In genomic region chr1:151369621-151370048, GRCh38 we compare ENCODE assay signal across 17 cellular contexts. TPM values are rescaled to one million over a fixed set of nuclear protein-coding genes. Genes with fewer than 3 reads are reported as not detected.
A peak's percentile ranks its signal among the peaks of the same experiment; 100 is the strongest.
DNase-seq lines count a peak whose midpoint lies in the region; ATAC-seq and TF ChIP-seq lines count a peak whose summit lies in the region.
"Had no signal": no experiment of that assay in that cellular context is flagged by ENCODE, and none has a peak within 500 bp of the region (broad histone marks: within the 10 kb centered on the region; RNA-seq: fewer than 3 reads in every experiment).

No MANE protein-coding gene starts in this region.

- no peaks in the 10 kb centered on the region for H3K36me3 Mint-ChIP-seq in activated CD8-positive, alpha-beta T cell treated with anti-CD3 and anti-CD28 coated beads for 36 hours (ENCODE audit: low read depth)

- peak overlapping the region in 2 of 5 donors; percentile 12 to 74 for H3K9ac ChIP-seq in subcutaneous abdominal adipose tissue (ENCODE audit: low read length in 5 of 5)

- no peaks in the 10 kb centered on the region for H3K9me3 ChIP-seq in WERI-Rb-1 (ENCODE audit: severe bottlenecking)
- H3K9me3 ChIP-seq in subcutaneous abdominal adipose tissue (ENCODE audit: control insufficient read depth in 5 of 5, low read length in 5 of 5) = no peaks in the 10 kb centered on the region

- H3K4me3 Mint-ChIP-seq in activated CD8-positive, alpha-beta T cell treated with anti-CD3 and anti-CD28 coated beads for 36 hours = no peak overlapping the region
- H3K4me3 Mint-ChIP-seq: activated T-helper 17 cell treated with anti-CD3 and anti-CD28 coated beads, Interleukin-2, amount 50 U/mL, for 72 hours had no signal

- H3K27me3 Mint-ChIP-seq in activated CD8-positive, alpha-beta T cell treated with anti-CD3 and anti-CD28 coated beads for 36 hours = no peaks in the 10 kb centered on the region
- H3K27me3 Mint-ChIP-seq: activated T-helper 17 cell treated with anti-CD3 and anti-CD28 coated beads, Interleukin-2, amount 50 U/mL, for 72 hours; progenitor cell of endocrine pancreas had no signal

- DNase-seq in H7 (peak; percentile 67), WERI-Rb-1 (no peak), left colon (peak; percentile 44 to 45), DMS79 (lab: John Stamatoyannopoulos, UW) (no peak), activated T-cell treated with anti-CD3 and anti-CD28 coated beads for 4 hours (no peak), GM19240 (ENCODE audit: insufficient read length, low spot score) (no peak)
- no peak for DNase-seq in activated CD8-positive, alpha-beta T cell treated with anti-CD3 and anti-CD28 coated beads for 36 hours
- DNase-seq: islet precursor cell, KG1, NCI-H1092, NCI-H2107, nephron progenitor cell had no signal

- 0 out of 2 replicates have a peak, but pooled peaks have one; percentile 4 for TF ChIP-seq CTCF in WERI-Rb-1 (IDR thresholded peaks at IDR 0.05; ENCODE audit: low read depth, low read length)
- no peak for TF ChIP-seq CTCF in activated CD8-positive, alpha-beta T cell treated with anti-CD3 and anti-CD28 coated beads for 36 hours (IDR thresholded peaks at IDR 0.05)

- intact Hi-C loops in left colon (cut with DNase I, micrococcal nuclease) = no loop called here
- intact Hi-C loops in activated CD8-positive, alpha-beta T cell treated with anti-CD3 and anti-CD28 coated beads for 36 hours (cut with micrococcal nuclease) = no loop called here

- H3K27ac Mint-ChIP-seq in activated CD8-positive, alpha-beta T cell treated with anti-CD3 and anti-CD28 coated beads for 36 hours = no peak overlapping the region
- H3K27ac Mint-ChIP-seq: activated T-helper 17 cell treated with anti-CD3 and anti-CD28 coated beads, Interleukin-2, amount 50 U/mL, for 72 hours; nephron progenitor cell; progenitor cell of endocrine pancreas had no signal

- peaks cover 8 to 73% (median 62%) of the 10 kb centered on the region in 5 donors for H3K4me1 ChIP-seq in subcutaneous abdominal adipose tissue (ENCODE audit: control insufficient read depth in 5 of 5, insufficient read depth in 5 of 5, low read length in 5 of 5)

- peaks cover 5% of the 10 kb centered on the region for H3K36me3 ChIP-seq in H7 (replicated peaks; ENCODE audit: control insufficient read depth, insufficient read depth, low read length)
- H3K36me3 ChIP-seq in WERI-Rb-1 = no peaks in the 10 kb centered on the region
- peaks cover 0 to 39% (median 29%) of the 10 kb centered on the region in 5 donors for H3K36me3 ChIP-seq in subcutaneous abdominal adipose tissue (ENCODE audit: control insufficient read depth in 5 of 5, insufficient read depth in 5 of 5, low read length in 5 of 5)

- H3K27me3 ChIP-seq in H7 (ENCODE audit: control insufficient read depth, insufficient read depth, low read length) = no peaks in the 10 kb centered on the region
- H3K27me3 ChIP-seq in WERI-Rb-1 (ENCODE audit: insufficient read depth, low read depth, severe bottlenecking) = no peaks in the 10 kb centered on the region
- H3K27me3 ChIP-seq in subcutaneous abdominal adipose tissue (ENCODE audit: control insufficient read depth in 5 of 5, insufficient read depth in 4 of 5, low read length in 5 of 5) = no peaks in the 10 kb centered on the region

- CTCF ChIA-PET in activated CD8-positive, alpha-beta T cell treated with anti-CD3 and anti-CD28 coated beads for 36 hours (lab: Charles Lee) = interaction anchor here (0.8 to 1.7 kb wide), 2 partner anchors 29 to 69 kb away, joined by 5 read pairs; no protein-coding TSS in a partner anchor

- no peak overlapping the region for H3K4me3 ChIP-seq in H7 (ENCODE audit: insufficient read depth, low read depth, low read length)
- no peak overlapping the region for H3K4me3 ChIP-seq in WERI-Rb-1 (ENCODE audit: low read depth, low read length)
- H3K4me3 ChIP-seq in subcutaneous abdominal adipose tissue (ENCODE audit: low read depth in 1 of 5, low read length in 5 of 5) = peak overlapping the region; percentile 5 to 83 (median 28)

- peak; percentile 29 for ATAC-seq in left colon
- ATAC-seq in activated CD8-positive, alpha-beta T cell treated with anti-CD3 and anti-CD28 coated beads for 36 hours = no peak
- ATAC-seq: activated T-helper 17 cell treated with anti-CD3 and anti-CD28 coated beads, Interleukin-2, amount 50 U/mL, for 72 hours had no signal

- H3K27ac ChIP-seq in WERI-Rb-1 = no peak overlapping the region
- peak overlapping the region; percentile 97 for H3K27ac ChIP-seq in subcutaneous abdominal adipose tissue (ENCODE audit: low read depth, low read length)

- no peaks in the 10 kb centered on the region for H3K4me1 Mint-ChIP-seq in activated CD8-positive, alpha-beta T cell treated with anti-CD3 and anti-CD28 coated beads for 36 hours (ENCODE audit: low read depth)
- H3K4me1 Mint-ChIP-seq: activated T-helper 17 cell treated with anti-CD3 and anti-CD28 coated beads, Interleukin-2, amount 50 U/mL, for 72 hours had no signal

- H3K9me3 Mint-ChIP-seq in activated CD8-positive, alpha-beta T cell treated with anti-CD3 and anti-CD28 coated beads for 36 hours = no peaks in the 10 kb centered on the region
- H3K9me3 Mint-ChIP-seq: activated T-helper 17 cell treated with anti-CD3 and anti-CD28 coated beads, Interleukin-2, amount 50 U/mL, for 72 hours; nephron progenitor cell had no signal

- POLR2A ChIA-PET in activated CD8-positive, alpha-beta T cell treated with anti-CD3 and anti-CD28 coated beads for 36 hours (lab: Charles Lee) = no interaction called here

RNA-seq across cellular contexts. Expression of gene SELENBP1, which starts 2.9 kb away (rescaled TPM):
- 36.9 and 41.9 TPM in 2 replicates for total RNA-seq in H7 (2014; rRNA removed; shearing (Covaris generic))
- 1,000 to 10,000 TPM; 1,259 to 2,164 TPM for total RNA-seq in left colon
- total RNA-seq in activated CD8-positive, alpha-beta T cell treated with anti-CD3 and anti-CD28 coated beads for 36 hours = not detected
- total RNA-seq: activated CD8-positive, alpha-beta memory T cell treated with anti-CD3 and anti-CD28 coated beads for 36 hours; activated T-helper 17 cell treated with anti-CD3 and anti-CD28 coated beads, Interleukin-2, amount 50 U/mL, for 72 hours; T-helper 2 cell treated with Interferon-gamma antibody and Interleukin-4, amounts not matched to agents 100 ng/mL and 5 ng/mL, for 36 hours had no signal

RNA-seq across cellular contexts. Expression of gene RFX5, which starts 22.6 kb away (rescaled TPM):
- 73.1 and 74.9 TPM in 2 replicates for total RNA-seq in H7 (2014; rRNA removed; shearing (Covaris generic))
- total RNA-seq in left colon = 10 to 100 TPM; 20.7 to 20.9 TPM
- total RNA-seq in activated CD8-positive, alpha-beta T cell treated with anti-CD3 and anti-CD28 coated beads for 36 hours = 10 to 100 TPM; 55.6 to 55.7 TPM

RNA-seq across cellular contexts. Expression of gene PSMB4, which starts 29.7 kb away (rescaled TPM):
- 889 and 932 TPM in 2 replicates for total RNA-seq in H7 (2014; rRNA removed; shearing (Covaris generic))
- 100 to 1,000 TPM; 155 to 175 TPM for total RNA-seq in left colon
- total RNA-seq in activated CD8-positive, alpha-beta T cell treated with anti-CD3 and anti-CD28 coated beads for 36 hours = 100 to 1,000 TPM; 350 to 353 TPM

RNA-seq across cellular contexts. Expression of gene PI4KB, which starts 42.4 kb away (rescaled TPM):
- total RNA-seq in H7 (2014; rRNA removed; shearing (Covaris generic)) = 33.4 and 36.2 TPM in 2 replicates
- 10 to 100 TPM; 56.7 to 58.3 TPM for total RNA-seq in left colon
- total RNA-seq in activated CD8-positive, alpha-beta T cell treated with anti-CD3 and anti-CD28 coated beads for 36 hours = 10 to 100 TPM; 46.6 to 47.3 TPM

Comparison
In these comparisons a context has a peak if more than half of its experiments do, and no peak if none do; other contexts are left out.
1. DNase-seq: peak in H7 (single experiment) and left colon (2 of 2); none in WERI-Rb-1 (single experiment), activated CD8-positive, alpha-beta T cell treated with anti-CD3 and anti-CD28 coated beads for 36 hours (single experiment), DMS79 (single experiment), activated T-cell treated with anti-CD3 and anti-CD28 coated beads for 4 hours (single experiment) and GM19240 (single experiment).
2. H3K4me3 ChIP-seq: peak in subcutaneous abdominal adipose tissue (5 of 5); none in H7 (single experiment) and WERI-Rb-1 (single experiment).
3. RNA of gene SELENBP1, which starts 2.9 kb away (total RNA-seq): 1,259 to 2,164 TPM in left colon and 36.9 to 41.9 TPM in H7; not detected in activated CD8-positive, alpha-beta T cell treated with anti-CD3 and anti-CD28 coated beads for 36 hours; every median in the first group is over 10 times any median in the second.